In the genomic region with DNA sequence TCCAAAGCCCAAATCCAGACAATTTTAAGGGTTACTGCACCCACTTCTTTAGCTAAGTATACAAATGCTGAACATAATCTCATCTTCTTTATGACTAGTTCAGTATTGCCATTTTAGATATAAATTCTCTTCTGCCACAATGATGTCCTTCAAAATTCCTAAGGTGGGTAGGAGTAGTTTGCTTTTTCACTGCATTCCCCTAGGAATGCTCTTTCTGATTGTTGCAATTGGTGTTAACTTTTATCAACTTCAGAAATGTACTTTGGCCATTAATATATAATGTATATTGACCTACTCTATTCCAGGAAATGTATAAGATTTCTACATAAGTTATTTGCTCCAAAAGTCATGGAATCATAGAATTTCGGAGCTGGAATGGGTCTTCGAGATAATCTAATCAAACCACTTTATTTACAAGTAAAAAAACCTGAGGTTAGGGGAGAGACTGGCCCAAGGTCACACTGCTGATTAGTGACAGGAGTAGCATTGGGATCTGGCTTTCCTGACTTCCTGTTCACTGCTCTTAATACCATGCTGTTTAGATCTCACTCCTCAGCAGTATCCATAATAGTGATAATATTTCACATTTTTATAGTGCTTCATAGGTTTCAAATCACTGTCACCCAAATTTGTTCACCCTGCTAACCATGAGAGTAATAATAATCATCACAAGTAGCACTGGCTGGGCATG, we compare ENCODE assay signal across 1 cellular context.
TF ChIP-seq lines count a peak whose summit lies in the region.

No MANE protein-coding gene starts in this region.

TF ChIP-seq in HepG2, 621 proteins besides CTCF, POLR2A, EP300 and RAD21:
- TF ChIP-seq ZNF557 (CRISPR knock-in tag; IDR thresholded peaks at IDR 0.05), result no peak
- TF ChIP-seq ZNF558 (CRISPR knock-in tag; IDR thresholded peaks at IDR 0.05; ENCODE audit: borderline replicate concordance), result no peak
- TF ChIP-seq ZNF251 (CRISPR knock-in tag; IDR thresholded peaks at IDR 0.05), result no peak
- TF ChIP-seq ZNF772 (CRISPR knock-in tag; IDR thresholded peaks at IDR 0.05), result peak; percentile 96
- peak; percentile 66; the same call in 1 of the 2 replicates for TF ChIP-seq ARID3A (IDR thresholded peaks at IDR 0.05; ENCODE audit: low read depth, low read length)
- 0 out of 2 replicates have a peak, but pooled peaks have one; percentile 38 for TF ChIP-seq MAZ (IDR thresholded peaks at IDR 0.05; ENCODE audit: borderline replicate concordance, low read depth, low read length)
- TF ChIP-seq MAZ (CRISPR knock-in tag; IDR thresholded peaks at IDR 0.05; ENCODE audit: low read depth), result no peak
- TF ChIP-seq ELF3 (CRISPR knock-in tag; IDR thresholded peaks at IDR 0.05), result peak; percentile 32; the same call in 1 of the 2 replicates
- peak; percentile 49; the same call in 1 of the 2 replicates for TF ChIP-seq ZNF7 (CRISPR knock-in tag; IDR thresholded peaks at IDR 0.05)
